Comparison of ENCODE assay signal across 1 cellular context in the genomic region with DNA sequence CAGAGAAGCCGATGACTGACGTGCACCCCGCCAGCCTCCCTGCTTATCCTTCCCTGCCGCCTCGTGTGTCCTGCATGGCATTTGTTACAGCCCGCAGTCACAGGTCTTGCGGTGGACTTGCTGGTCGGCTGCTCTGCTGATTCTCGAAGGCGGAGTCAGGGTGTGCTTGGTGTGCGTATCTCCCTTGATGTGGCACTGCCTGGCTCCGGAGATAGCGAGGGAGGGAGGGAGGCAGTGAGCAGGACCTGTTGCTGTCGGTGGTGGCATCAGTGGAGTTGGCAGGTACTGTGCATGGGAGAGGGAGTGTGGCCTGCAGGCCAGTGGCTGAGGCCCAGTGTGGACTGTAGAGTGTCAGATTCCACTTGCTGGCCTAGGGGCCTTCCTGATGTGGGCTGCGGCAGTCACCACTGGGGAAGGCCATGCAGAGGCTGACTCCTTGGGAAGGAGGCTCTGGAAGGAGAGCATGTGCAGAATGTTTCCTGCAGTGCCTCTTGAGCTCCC.
A peak's percentile ranks its signal among the peaks of the same experiment; 100 is the strongest.
TF ChIP-seq lines count a peak whose summit lies in the region.

No MANE protein-coding gene starts in this region.

TF ChIP-seq in HepG2, 621 proteins besides CTCF, POLR2A, EP300 and RAD21:
- peak; percentile 25 for TF ChIP-seq AGO2 (optimal IDR thresholded peaks at IDR 0.05; ENCODE audit: low read depth, low read length)
- TF ChIP-seq HOXA7 (CRISPR knock-in tag; IDR thresholded peaks at IDR 0.05): no peak
- TF ChIP-seq HNRNPLL (IDR thresholded peaks at IDR 0.05; ENCODE audit: low read depth, low read length, poor library complexity, severe bottlenecking): no peak
